ENCODE assay signal across 22 cellular contexts in genomic region chr15:86877171-86877631, GRCh38.
A peak's percentile ranks its signal among the peaks of the same experiment; 100 is the strongest.
DNase-seq lines count a peak whose midpoint lies in the region; ATAC-seq and TF ChIP-seq lines count a peak whose summit lies in the region.
"Had no signal": no experiment of that assay in that cellular context is flagged by ENCODE, and none has a peak within 500 bp of the region (broad histone marks: within the 10 kb centered on the region; RNA-seq: fewer than 3 reads in every experiment).

No MANE protein-coding gene starts in this region.

- no peaks in the 10 kb centered on the region for H4K20me1 ChIP-seq in PC-3 (ENCODE audit: low read length)

- CTCF ChIA-PET in PC-3 (lab: Charles Lee) (no interaction called here), GM10248 (lab: Yijun Ruan, JAX) (interaction anchor here (1.2 kb wide), 1 partner anchor 13 kb away, joined by 3 read pairs; no protein-coding TSS in a partner anchor)

- no peaks in the 10 kb centered on the region for H3K9me2 ChIP-seq in PC-3 (replicated peaks; ENCODE audit: low read length)

- 26 to 65% (median 39%) methylated on average over 2 of the region's 2 CpGs for WGBS in psoas muscle, 3 donors

- H3K9ac ChIP-seq in PC-3 (ENCODE audit: low read length) = no peak overlapping the region

- no peaks in the 10 kb centered on the region for H3K79me2 ChIP-seq in PC-3 (ENCODE audit: low read length)

- H3F3A ChIP-seq in PC-3 (ENCODE audit: low read length, unreplicated experiment) = no peaks in the 10 kb centered on the region

- BruUV-seq in PC-3 (replicated peaks; lab: Mats Ljungman, UMichigan) = no TSS peak

- no peak overlapping the region for H3K27ac ChIP-seq in PC-3 (ENCODE audit: low read length)
- peak overlapping the region; percentile 39 for H3K27ac ChIP-seq in psoas muscle
- H3K27ac ChIP-seq: adrenal gland, dorsolateral prefrontal cortex, RWPE1, upper lobe of left lung had no signal

- H3K27me3 ChIP-seq in PC-3 (ENCODE audit: low read length) (no peaks in the 10 kb centered on the region), psoas muscle (ENCODE audit: insufficient read depth in 3 of 3, low read length in 2 of 3) (no peaks in the 10 kb centered on the region)
- H3K27me3 ChIP-seq: dorsolateral prefrontal cortex, upper lobe of left lung had no signal

- no peaks in the 10 kb centered on the region for H3K36me3 ChIP-seq in PC-3 (ENCODE audit: low read depth, low read length)
- H3K36me3 ChIP-seq in psoas muscle (ENCODE audit: insufficient read depth in 1 of 2, low read depth in 1 of 2) = no peaks in the 10 kb centered on the region
- H3K36me3 ChIP-seq: adrenal gland, upper lobe of left lung had no signal

- H3K4me1 ChIP-seq in PC-3 (ENCODE audit: insufficient read depth, low read length) (peaks cover 15% of the 10 kb centered on the region), psoas muscle (peaks cover 3% of the 10 kb centered on the region)
- H3K4me1 ChIP-seq: adrenal gland, upper lobe of left lung had no signal

- POLR2A ChIA-PET in PC-3 (lab: Charles Lee; ENCODE audit: unreplicated experiment) = no interaction called here
- POLR2A ChIA-PET in GM10248 (lab: Yijun Ruan, JAX) = no interaction called here

- no peak overlapping the region for H2AFZ ChIP-seq in PC-3 (ENCODE audit: low read length)

- peak; percentile 38 for DNase-seq in HS-27A (ENCODE audit: low read depth)
- DNase-seq in PC-3 = peak; percentile 76
- DNase-seq in epithelial cell of esophagus (ENCODE audit: low read depth) = peak; percentile 20
- DNase-seq in psoas muscle = peak in 1 of 2 donors; percentile 55
- no peak for DNase-seq in anterior cingulate cortex (lab: John Stamatoyannopoulos, UW)
- no peak for DNase-seq in DMS79 (lab: John Stamatoyannopoulos, UW)
- DNase-seq in GM10248 (ENCODE audit: extremely low spot score) = no peak
- DNase-seq: activated gamma-delta T cell treated with Interleukin-2 at 50 U/mL for 16 hours; adrenal gland; caudate nucleus; DND-41; dorsolateral prefrontal cortex; foreskin melanocyte; HCEC 1CT; left cardiac atrium; NCI-H1105 treated with DMSO at 0.1 percent for 48 hours; NCI-H510A; stimulated activated CD4-positive, alpha-beta T cell treated with anti-CD3 and anti-CD28 coated beads, Interleukin-4, amount 100 ng/mL, for 24 hours; T-cell; upper lobe of left lung had no signal

- H3K4me3 ChIP-seq in PC-3 (ENCODE audit: low read length) (no peak overlapping the region), epithelial cell of esophagus (ENCODE audit: low read length) (no peak overlapping the region), psoas muscle (no peak overlapping the region)
- H3K4me3 ChIP-seq: adrenal gland, dorsolateral prefrontal cortex, smooth muscle cell, upper lobe of left lung had no signal

- ATAC-seq in PC-3 (no peak), psoas muscle (peak; percentile 76 to 84 (median 81))
- ATAC-seq: left cardiac atrium, T-cell had no signal

- intact Hi-C loops in PC-3 (cut with micrococcal nuclease) = no loop called here
- intact Hi-C loops in psoas muscle (cut with DNase I) = loop anchor here (1.0 to 10.0 kb wide), 3 partner anchors 75 to 253 kb away; no protein-coding TSS in a partner anchor

- H3K4me2 ChIP-seq in PC-3 (ENCODE audit: low read length) = no peak overlapping the region
- H3K4me2 ChIP-seq: smooth muscle cell had no signal

- H3K9me3 ChIP-seq in PC-3 (ENCODE audit: low read length) = no peaks in the 10 kb centered on the region
- no peaks in the 10 kb centered on the region for H3K9me3 ChIP-seq in psoas muscle
- H3K9me3 ChIP-seq: adrenal gland, upper lobe of left lung had no signal

- TF ChIP-seq CTCF in PC-3 (conservative IDR thresholded peaks at IDR 0.05; ENCODE audit: low read depth, low read length) (peak; percentile 36; the same call in 1 of the 2 replicates), epithelial cell of esophagus (IDR thresholded peaks at IDR 0.05; ENCODE audit: insufficient read depth, low read depth, low read length, missing control alignments) (no peak), psoas muscle (IDR thresholded peaks at IDR 0.05) (peak; percentile 53), GM10248 (IDR thresholded peaks at IDR 0.05; ENCODE audit: control extremely low read depth, extremely low read depth, low read depth, missing control alignments) (no peak)

Comparison
In these comparisons a context has a peak if more than half of its experiments do, and no peak if none do; other contexts are left out.
1. DNase-seq: peak in HS-27A (single experiment), PC-3 (single experiment) and epithelial cell of esophagus (single experiment); none in anterior cingulate cortex (0 of 58), DMS79 (single experiment) and GM10248 (single experiment).
2. CTCF ChIP-seq: peak in PC-3 (single experiment) and psoas muscle (single experiment); none in epithelial cell of esophagus (single experiment) and GM10248 (single experiment).